In the genomic region with DNA sequence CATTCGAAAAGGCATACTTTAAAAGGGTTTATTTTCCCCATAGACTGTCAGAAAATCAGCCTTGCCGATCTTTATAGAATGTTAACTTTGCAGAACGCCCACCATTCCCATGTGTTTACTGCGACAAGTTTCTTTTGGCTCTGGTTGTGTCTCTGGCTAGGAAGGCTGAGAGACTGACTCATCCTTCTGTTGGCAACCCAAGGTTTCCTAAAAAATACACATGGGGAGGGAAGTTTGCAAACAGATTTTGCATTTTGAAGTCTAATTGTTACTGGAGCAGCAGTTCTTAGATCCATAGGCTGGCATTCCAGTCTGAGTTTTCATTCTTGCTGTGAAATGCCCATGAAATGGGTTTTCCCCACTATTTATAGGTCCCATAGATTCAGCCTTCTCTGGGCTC, we compare ENCODE assay signal across 23 cellular contexts. TPM values are rescaled to one million over a fixed set of nuclear protein-coding genes. Genes with fewer than 3 reads are reported as not detected.
DNase-seq lines count a peak whose midpoint lies in the region; ATAC-seq, FAIRE-seq and TF ChIP-seq lines count a peak whose summit lies in the region.
"Had no signal": no experiment of that assay in that cellular context is flagged by ENCODE, and none has a peak within 500 bp of the region (broad histone marks: within the 10 kb centered on the region; RNA-seq: fewer than 3 reads in every experiment).

No MANE protein-coding gene starts in this region.

- H3K4me1 Mint-ChIP-seq in HFFc6 (ENCODE audit: low read depth) (peaks cover 26% of the 10 kb centered on the region), WTC11 (no peaks in the 10 kb centered on the region)
- H3K4me1 Mint-ChIP-seq: activated CD4-positive, alpha-beta T cell treated with anti-CD3 and anti-CD28 coated beads for 36 hours; neural crest cell had no signal

- no peak overlapping the region for H3K9ac ChIP-seq in fibroblast of lung (ENCODE audit: insufficient read depth, low read length)

- H3K4me3 Mint-ChIP-seq in HFFc6 (0 out of 2 replicates have a peak overlapping the region, but pooled peaks have one; percentile 12), WTC11 (no peak overlapping the region)
- H3K4me3 Mint-ChIP-seq: activated CD4-positive, alpha-beta T cell treated with anti-CD3 and anti-CD28 coated beads for 36 hours; neural crest cell; stimulated activated naive CD8-positive, alpha-beta T cell treated with anti-CD3 and anti-CD28 coated beads, Interleukin-15, Interleukin-2, amounts not matched to agents 100 ng/mL and 50 ng/mL, for 24 hours had no signal

- DNase-seq in AG10803 (ENCODE audit: low read depth) (peak; percentile 57), HFFc6 (no peak), fibroblast of lung (ENCODE audit: low read depth in 2 of 2) (peak; percentile 69 to 81), skeletal muscle cell (ENCODE audit: low read depth) (peak; percentile 39), D721Med (ENCODE audit: insufficient read length, low spot score) (no peak), WTC11 (ENCODE audit: low spot score) (no peak)
- DNase-seq in activated CD4-positive, alpha-beta T cell treated with anti-CD3 and anti-CD28 coated beads for 4 hours = no peak
- DNase-seq: activated CD4-positive, alpha-beta T cell treated with anti-CD3 and anti-CD28 coated beads for 36 hours; activated CD8-positive, alpha-beta memory T cell treated with anti-CD3 and anti-CD28 coated beads, Interleukin-2, amount 50 U/mL, for 4 hours; body of pancreas; C1 segment of cervical spinal cord; dermis blood vessel endothelial cell; DMS 273 treated with DMSO at 0.1 percent for 48 hours; erythroblast; NCI-H1092; NCI-H526 treated with DMSO at 0.1 percent for 48 hours; T-helper 9 cell had no signal

- TF ChIP-seq CTCF in AG10803 (conservative IDR thresholded peaks at IDR 0.05; ENCODE audit: low read length) = no peak
- no peak for TF ChIP-seq CTCF in HFFc6 (IDR thresholded peaks at IDR 0.05)
- TF ChIP-seq CTCF in fibroblast of lung (conservative IDR thresholded peaks at IDR 0.05 in 1 of 2, IDR thresholded peaks at IDR 0.05 in 1 of 2; ENCODE audit: low read depth in 1 of 2, low read length in 2 of 2) = no peak
- TF ChIP-seq CTCF in D721Med (IDR thresholded peaks at IDR 0.05; ENCODE audit: insufficient read depth, missing control alignments) = no peak
- TF ChIP-seq CTCF in WTC11 (IDR thresholded peaks at IDR 0.05) = no peak

- POLR2A ChIA-PET in WTC11 (lab: Charles Lee) = no interaction called here

- H3K9me3 Mint-ChIP-seq in HFFc6 (no peaks in the 10 kb centered on the region), WTC11 (peaks cover 9% of the 10 kb centered on the region)
- H3K9me3 Mint-ChIP-seq: stimulated activated naive CD8-positive, alpha-beta T cell treated with anti-CD3 and anti-CD28 coated beads, Interleukin-15, Interleukin-2, amounts not matched to agents 100 ng/mL and 50 ng/mL, for 24 hours had no signal

- H3K4me1 ChIP-seq in fibroblast of lung (ENCODE audit: control insufficient read depth, extremely low read depth, insufficient read depth, low read length) = no peaks in the 10 kb centered on the region
- H3K4me1 ChIP-seq: body of pancreas, SJSA1 had no signal

- no peaks in the 10 kb centered on the region for H3K36me3 ChIP-seq in fibroblast of lung (ENCODE audit: control insufficient read depth, insufficient read depth, low read length)
- H3K36me3 ChIP-seq: SJSA1 had no signal

- no peak for FAIRE-seq in D721Med (lab: Jason Lieb, UNC)
- FAIRE-seq: H1 had no signal

- no peak overlapping the region for H3K27ac ChIP-seq in fibroblast of lung (ENCODE audit: insufficient read depth, low read length)
- H3K27ac ChIP-seq: body of pancreas, hepatocyte, HL-60, SJSA1 had no signal

- no peak overlapping the region for H3K4me2 ChIP-seq in fibroblast of lung (ENCODE audit: extremely low read depth, insufficient read depth, low read length)
- H3K4me2 ChIP-seq: hepatocyte had no signal

- H3K79me2 ChIP-seq in fibroblast of lung (ENCODE audit: control insufficient read depth, insufficient read depth, low read length) = no peaks in the 10 kb centered on the region
- H3K79me2 ChIP-seq: hepatocyte had no signal

- no peaks in the 10 kb centered on the region for H3K27me3 Mint-ChIP-seq in HFFc6 (ENCODE audit: insufficient read depth)
- H3K27me3 Mint-ChIP-seq in WTC11 (ENCODE audit: low read depth) = no peaks in the 10 kb centered on the region
- H3K27me3 Mint-ChIP-seq: activated CD4-positive, alpha-beta T cell treated with anti-CD3 and anti-CD28 coated beads for 36 hours; stimulated activated naive CD8-positive, alpha-beta T cell treated with anti-CD3 and anti-CD28 coated beads, Interleukin-15, Interleukin-2, amounts not matched to agents 100 ng/mL and 50 ng/mL, for 24 hours had no signal

- H3K36me3 Mint-ChIP-seq in HFFc6 (ENCODE audit: low read depth) = no peaks in the 10 kb centered on the region
- H3K36me3 Mint-ChIP-seq in WTC11 = no peaks in the 10 kb centered on the region

- no peak overlapping the region for H2AFZ ChIP-seq in fibroblast of lung (ENCODE audit: low read length)
- H2AFZ ChIP-seq: hepatocyte had no signal

- H3K27me3 ChIP-seq in fibroblast of lung (ENCODE audit: control insufficient read depth, insufficient read depth, low read length) = no peaks in the 10 kb centered on the region
- H3K27me3 ChIP-seq: body of pancreas, hepatocyte, SJSA1 had no signal

- no peaks in the 10 kb centered on the region for H4K20me1 ChIP-seq in fibroblast of lung (ENCODE audit: control insufficient read depth, extremely low read depth, insufficient read depth, low read length)

- H3K27ac Mint-ChIP-seq in HFFc6 = peak overlapping the region; percentile 40; the same call in 1 of the 2 replicates
- H3K27ac Mint-ChIP-seq in WTC11 = no peak overlapping the region
- H3K27ac Mint-ChIP-seq: activated CD4-positive, alpha-beta T cell treated with anti-CD3 and anti-CD28 coated beads for 36 hours; stimulated activated naive CD8-positive, alpha-beta T cell treated with anti-CD3 and anti-CD28 coated beads, Interleukin-15, Interleukin-2, amounts not matched to agents 100 ng/mL and 50 ng/mL, for 24 hours had no signal

- H3K9me3 ChIP-seq in fibroblast of lung (ENCODE audit: control insufficient read depth, insufficient read depth, low read depth, low read length) = no peaks in the 10 kb centered on the region
- H3K9me3 ChIP-seq: body of pancreas, SJSA1 had no signal

- CTCF ChIA-PET in WTC11 (lab: Charles Lee) = interaction anchor here (3.0 to 3.1 kb wide), 2 partner anchors 13 to 202 kb away, joined by 9 to 17 read pairs; no protein-coding TSS in a partner anchor

- no peak for ATAC-seq in WTC11
- ATAC-seq: activated CD4-positive, alpha-beta T cell treated with anti-CD3 and anti-CD28 coated beads for 36 hours; body of pancreas had no signal

- H3K4me3 ChIP-seq in AG10803 (ENCODE audit: low read length) = no peak overlapping the region
- H3K4me3 ChIP-seq in fibroblast of lung (replicated peaks in 1 of 4; ENCODE audit: control extremely low read depth in 1 of 4, insufficient read depth in 1 of 4, low read depth in 3 of 4, low read length in 4 of 4) = no peak overlapping the region
- no peak overlapping the region for H3K4me3 ChIP-seq in skeletal muscle cell (ENCODE audit: low read depth, low read length)
- H3K4me3 ChIP-seq: body of pancreas, hepatocyte, SJSA1 had no signal

TF ChIP-seq in WTC11, 78 proteins besides CTCF, POLR2A, EP300 and RAD21:
- no peak for TF ChIP-seq USF1 (CRISPR knock-in tag; IDR thresholded peaks at IDR 0.05)
- TF ChIP-seq ERG (CRISPR knock-in tag; IDR thresholded peaks at IDR 0.05) = no peak
- TF ChIP-seq, protein P1, sequence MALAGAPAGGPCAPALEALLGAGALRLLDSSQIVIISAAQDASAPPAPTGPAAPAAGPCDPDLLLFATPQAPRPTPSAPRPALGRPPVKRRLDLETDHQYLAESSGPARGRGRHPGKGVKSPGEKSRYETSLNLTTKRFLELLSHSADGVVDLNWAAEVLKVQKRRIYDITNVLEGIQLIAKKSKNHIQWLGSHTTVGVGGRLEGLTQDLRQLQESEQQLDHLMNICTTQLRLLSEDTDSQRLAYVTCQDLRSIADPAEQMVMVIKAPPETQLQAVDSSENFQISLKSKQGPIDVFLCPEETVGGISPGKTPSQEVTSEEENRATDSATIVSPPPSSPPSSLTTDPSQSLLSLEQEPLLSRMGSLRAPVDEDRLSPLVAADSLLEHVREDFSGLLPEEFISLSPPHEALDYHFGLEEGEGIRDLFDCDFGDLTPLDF (CRISPR knock-in tag; IDR thresholded peaks at IDR 0.05) = no peak
- no peak for TF ChIP-seq CREB1 (CRISPR knock-in tag; IDR thresholded peaks at IDR 0.05)
- no peak for TF ChIP-seq NFATC4 (CRISPR knock-in tag; IDR thresholded peaks at IDR 0.05)
- no peak for TF ChIP-seq NR3C1 (CRISPR knock-in tag; conservative IDR thresholded peaks at IDR 0.05; ENCODE audit: low read depth)
- no peak for TF ChIP-seq MXD4 (CRISPR knock-in tag; IDR thresholded peaks at IDR 0.05; ENCODE audit: borderline replicate concordance)
- TF ChIP-seq ZNF423 (CRISPR knock-in tag; IDR thresholded peaks at IDR 0.05) = no peak
- no peak for TF ChIP-seq HMGA2 (CRISPR knock-in tag; IDR thresholded peaks at IDR 0.05)

RNA-seq across cellular contexts. Expression of gene MINAR1, which starts 37.9 kb away (rescaled TPM):
- total RNA-seq in HFFc6 (2021; fragmentation: NEBNext Ultra II Directional; extraction: Animal tissue kit (Norgen Biotek cat#: 25700)) = under 1 TPM; 0.35 to 0.62 (median 0.52) TPM
- 0.26 and 0.33 TPM in 2 replicates for total RNA-seq in fibroblast of lung
- polyA plus RNA-seq in fibroblast of lung = 0.24 and 0.58 TPM in 2 replicates
- polyA plus RNA-seq in fibroblast of lung (2012) = 0.28 and 0.65 TPM in 2 replicates
- polyA minus RNA-seq in fibroblast of lung (ENCODE audit: low replicate concordance) = 0.70 and 2.2 TPM in 2 replicates
- 0.78 to 1.4 TPM (median 0.80 TPM) in 3 replicates for total RNA-seq in WTC11 (2021)

Comparison
In these comparisons a context has a peak if more than half of its experiments do, and no peak if none do; other contexts are left out.
1. DNase-seq: peak in AG10803 (single experiment), fibroblast of lung (2 of 2) and skeletal muscle cell (single experiment); none in HFFc6 (single experiment), D721Med (single experiment), WTC11 (single experiment) and activated CD4-positive, alpha-beta T cell treated with anti-CD3 and anti-CD28 coated beads for 4 hours (0 of 2).